20 cellular contexts compared by ENCODE assay signal in genomic region chr1:91876751-91877573, GRCh38. TPM values are rescaled to one million over a fixed set of nuclear protein-coding genes. Genes with fewer than 3 reads are reported as not detected.
DNase-seq lines count a peak whose midpoint lies in the region; ATAC-seq, FAIRE-seq and TF ChIP-seq lines count a peak whose summit lies in the region.
"Had no signal": no experiment of that assay in that cellular context is flagged by ENCODE, and none has a peak within 500 bp of the region (broad histone marks: within the 10 kb centered on the region; RNA-seq: fewer than 3 reads in every experiment).

No MANE protein-coding gene starts in this region.

- H3K9me1 ChIP-seq in K562 (ENCODE audit: control insufficient read depth, insufficient read depth, low read length) = no peaks in the 10 kb centered on the region

- BruUV-seq in K562 (replicated peaks; lab: Mats Ljungman, UMichigan) = no TSS peak

- CTCF ChIA-PET in K562 (lab: Yijun Ruan, JAX; ENCODE audit: low intra/inter-chr PET ratio) = no interaction called here

- DNase-seq in activated CD4-positive, alpha-beta T cell treated with anti-CD3 and anti-CD28 coated beads for 48 hours = peak; percentile 30
- DNase-seq in activated CD4-positive, alpha-beta T cell treated with anti-CD3 and anti-CD28 coated beads for 1 hour = no peak
- no peak for DNase-seq in GM12891 (ENCODE audit: insufficient read length, low spot score)
- no peak for DNase-seq in K562 (ENCODE audit: extremely low read depth in 1 of 4, low spot score in 3 of 4)
- DNase-seq in sciatic nerve (ENCODE audit: low spot score) = no peak
- no peak for DNase-seq in NCI-H187 (lab: John Stamatoyannopoulos, UW)
- DNase-seq: 8988T; activated CD4-positive, CD25-positive, alpha-beta regulatory T cell treated with anti-CD3 and anti-CD28 coated beads, Interleukin-2, amount 50 U/mL, for 72 hours; DMS79; effector CD8-positive, alpha-beta T cell; left colon; mucosa of descending colon; NCI-H1694 treated with DMSO at 0.1 percent for 48 hours; NCI-H510A treated with DMSO at 0.1 percent for 48 hours; SHP77; stimulated activated CD4-positive, alpha-beta T cell treated with anti-CD3 and anti-CD28 coated beads, Interleukin-2, amount 100 ng/mL, for 24 hours; thyroid gland had no signal

- H3K9me3 ChIP-seq in K562 (replicated peaks; ENCODE audit: control insufficient read depth, insufficient read depth, low read depth, low read length) = no peaks in the 10 kb centered on the region
- H3K9me3 ChIP-seq: mucosa of descending colon, thyroid gland had no signal

- H3K4me1 ChIP-seq in K562 (replicated peaks in 1 of 2; ENCODE audit: control insufficient read depth in 2 of 2, insufficient read depth in 2 of 2, low read length in 2 of 2) = peaks cover 6 to 8% of the 10 kb centered on the region in 2 experiments; a peak in 4 of 5 replicates

- H3K9ac ChIP-seq in K562 (ENCODE audit: insufficient read depth in 1 of 2, low read depth in 2 of 2, low read length in 2 of 2) = no peak overlapping the region

- peaks cover 38% of the 10 kb centered on the region for H3K79me2 ChIP-seq in K562 (ENCODE audit: control insufficient read depth, insufficient read depth, low read length)

- FAIRE-seq in GM12891 (lab: Jason Lieb, UNC) = peak; percentile 20
- no peak for FAIRE-seq in K562 (lab: Jason Lieb, UNC)

- H4K20me1 ChIP-seq in K562 (replicated peaks; ENCODE audit: control insufficient read depth, insufficient read depth, low read length) = 0 out of 2 replicates have a peak, but pooled peaks cover 8% of the 10 kb centered on the region

- H3K27ac ChIP-seq in K562 (ENCODE audit: extremely low read depth, low read depth, low read length) = no peak overlapping the region
- H3K27ac ChIP-seq: C4-2B, thyroid gland had no signal

- ATAC-seq in K562 (no peak), sciatic nerve (peak; percentile 54), GM19452 (IDR thresholded peaks at IDR 0.05; ENCODE audit: unreplicated experiment) (no peak), GM21515 (IDR thresholded peaks at IDR 0.05; ENCODE audit: unreplicated experiment) (no peak)
- ATAC-seq: left colon, mucosa of descending colon had no signal

- TF ChIP-seq CTCF in K562 (IDR thresholded peaks at IDR 0.05 in 2 of 3, conservative IDR thresholded peaks at IDR 0.05 in 1 of 3; ENCODE audit: insufficient read depth in 2 of 3, low read depth in 1 of 3, low read length in 3 of 3) = no peak

- H3K4me3 ChIP-seq in K562 = no peak overlapping the region
- H3K4me3 ChIP-seq: mucosa of descending colon, thyroid gland had no signal

- TF ChIP-seq POLR2A in GM12891 (IDR thresholded peaks at IDR 0.05; ENCODE audit: low read depth, low read length) = no peak
- no peak for TF ChIP-seq POLR2A in K562 (conservative IDR thresholded peaks at IDR 0.05)

- H3K4me2 ChIP-seq in K562 (ENCODE audit: insufficient read depth, low read length) = no peak overlapping the region

- no peak overlapping the region for H2AFZ ChIP-seq in K562 (ENCODE audit: low read depth, low read length)

- TF ChIP-seq RAD21 in K562 (CRISPR knock-in tag; conservative IDR thresholded peaks at IDR 0.05 in 1 of 2, IDR thresholded peaks at IDR 0.05 in 1 of 2) = no peak

- H3K36me3 ChIP-seq in K562 (ENCODE audit: control insufficient read depth, insufficient read depth, low read length) = no peaks in the 10 kb centered on the region
- H3K36me3 ChIP-seq: thyroid gland had no signal

- POLR2A ChIA-PET in K562 (lab: Yijun Ruan, JAX) = interaction anchor here (0.5 to 0.7 kb wide), 2 partner anchors 423 to 467 kb away, joined by 3 to 4 read pairs; no protein-coding TSS in a partner anchor

- intact Hi-C loops in K562 (cut with micrococcal nuclease) = no loop called here
- intact Hi-C loops in sciatic nerve (cut with DNase I) = no loop called here

- TF ChIP-seq EP300 in K562 (IDR thresholded peaks at IDR 0.05; ENCODE audit: low read length) = no peak

- 49% methylated on average over 3 of the region's 3 CpGs for WGBS in K562 (ENCODE audit: insufficient coverage, low coverage, missing lambda C conversion rate)

- H3K27me3 ChIP-seq in K562 (ENCODE audit: control insufficient read depth in 2 of 2, insufficient read depth in 2 of 2, low read length in 2 of 2) = no peaks in the 10 kb centered on the region
- H3K27me3 ChIP-seq: thyroid gland had no signal

- in situ Hi-C loops in K562 (cut with MboI) = no loop called here

TF ChIP-seq in GM12891, 5 proteins besides CTCF, POLR2A, EP300 and RAD21:
- TF ChIP-seq POU2F2 (IDR thresholded peaks at IDR 0.05; ENCODE audit: low read depth, low read length) = no peak
- TF ChIP-seq SPI1 (IDR thresholded peaks at IDR 0.05; ENCODE audit: low read depth, low read length) = no peak
- no peak for TF ChIP-seq TAF1 (IDR thresholded peaks at IDR 0.05; ENCODE audit: low read depth, low read length)
- no peak for TF ChIP-seq POLR2AphosphoS5 (IDR thresholded peaks at IDR 0.05; ENCODE audit: low read depth, low read length)
- no peak for TF ChIP-seq PAX5 (IDR thresholded peaks at IDR 0.05; ENCODE audit: insufficient read depth, low read length, severe bottlenecking)

TF ChIP-seq in K562, 482 proteins besides CTCF, POLR2A, EP300 and RAD21:
- TF ChIP-seq IFI16 (CRISPR knock-in tag; IDR thresholded peaks at IDR 0.05) = no peak
- 0 out of 2 replicates have a peak, but pooled peaks have one; percentile 23 for TF ChIP-seq BCOR (IDR thresholded peaks at IDR 0.05)
- no peak for TF ChIP-seq HDAC3 (IDR thresholded peaks at IDR 0.05; ENCODE audit: borderline replicate concordance, partially characterized antibody)

RNA-seq across cellular contexts. Expression of gene TGFBR3, which starts 9.0 kb away (rescaled TPM):
- 2.5 TPM for polyA plus RNA-seq in GM12891 (2012; ENCODE audit: low read depth, missing spikeins)
- 43.1 and 60.3 TPM in 2 replicates for total RNA-seq in K562 (2011; cell fraction: chromatin; rRNA removed; ENCODE audit: low replicate concordance)
- total RNA-seq in K562 (2011; cell fraction: nucleolus; rRNA removed) = 42.9 and 43.6 TPM in 2 replicates
- 48.7 and 58.8 TPM in 2 replicates for total RNA-seq in K562 (2011; cell fraction: nucleoplasm; rRNA removed)
- 13.8 and 14.1 TPM in 2 replicates for total RNA-seq in K562 (2014; rRNA removed)
- total RNA-seq in K562 (2014; rRNA removed; fragmentation: Illumina TruSeq; extraction: Trizol) = 15.1 and 15.6 TPM in 2 replicates
- total RNA-seq in K562 (2015; rRNA removed; fragmentation: Illumina TruSeq; extraction: Trizol) = 15.3 and 16.4 TPM in 2 replicates
- 18.6 and 19.9 TPM in 2 replicates for total RNA-seq in K562 (2021)
- polyA plus RNA-seq in K562 (2011; rRNA removed) = 14.8 and 16.9 TPM in 2 replicates
- 12.3 and 15.5 TPM in 2 replicates for polyA plus RNA-seq in K562 (2011; cell fraction: cytosol; rRNA removed)
- 13.4 and 16.7 TPM in 2 replicates for polyA plus RNA-seq in K562 (2011; cell fraction: nucleus; rRNA removed)
- polyA plus RNA-seq in K562 (2012) = 13.6 and 14.0 TPM in 2 replicates
- 22.9 and 32.4 TPM in 2 replicates for polyA plus RNA-seq in K562 (2014; fragmentation: Illumina TruSeq; extraction: Trizol)
- 1 to 10 TPM; 3.6 to 4.3 TPM for polyA plus RNA-seq in K562 (2014; fragmentation: Nextera tagmentation; extraction: Ambion mirVana)
- polyA plus RNA-seq in K562 (2014; rRNA removed) = 7.5 and 9.1 TPM in 2 replicates
- polyA minus RNA-seq in K562 (2011; rRNA and poly(A)+ RNA removed) = 42.2 and 54.3 TPM in 2 replicates
- polyA minus RNA-seq in K562 (2011; cell fraction: cytosol; rRNA and poly(A)+ RNA removed) = 20.2 and 22.8 TPM in 2 replicates
- polyA minus RNA-seq in K562 (2011; cell fraction: nucleus; rRNA and poly(A)+ RNA removed) = 18.8 and 26.4 TPM in 2 replicates
- total RNA-seq in sciatic nerve = 109 TPM
